Comparison of ENCODE assay signal across 23 cellular contexts in genomic region chr14:50290306-50290705, GRCh38.
"Had no signal": no experiment of that assay in that cellular context is flagged by ENCODE, and none has a peak within 500 bp of the region (broad histone marks: within the 10 kb centered on the region; RNA-seq: fewer than 3 reads in every experiment).

No MANE protein-coding gene starts in this region.

- H3K4me1 Mint-ChIP-seq: endodermal cell; mesothelial cell of epicardium; naive B cell; naive thymus-derived CD8-positive, alpha-beta T cell had no signal

- H3K9me3 Mint-ChIP-seq: effector memory CD8-positive, alpha-beta T cell; endodermal cell; naive thymus-derived CD8-positive, alpha-beta T cell had no signal

- ATAC-seq: effector memory CD8-positive, alpha-beta T cell; esophagus mucosa; gastrocnemius medialis; heart right ventricle; left cardiac atrium; left lung; left ventricle myocardium superior; lower lobe of right lung; mucosa of descending colon; naive thymus-derived CD8-positive, alpha-beta T cell had no signal

- H3K27me3 Mint-ChIP-seq: effector memory CD8-positive, alpha-beta T cell; naive B cell; naive thymus-derived CD8-positive, alpha-beta T cell had no signal

- DNase-seq: dermis blood vessel endothelial cell; effector CD8-positive, alpha-beta T cell; effector memory CD8-positive, alpha-beta T cell; endodermal cell; erythroblast; esophagus squamous epithelium; foreskin fibroblast; foreskin melanocyte; gastrocnemius medialis; glutamatergic neuron; head of caudate nucleus; heart right ventricle; hippocampal formation; left cardiac atrium; left lung; left ventricle myocardium superior; lower lobe of right lung; mesenchymal stem cell; mucosa of descending colon; naive B cell; naive thymus-derived CD8-positive, alpha-beta T cell had no signal

- H3K27ac Mint-ChIP-seq: effector memory CD8-positive, alpha-beta T cell; endodermal cell; mesothelial cell of epicardium; naive B cell; naive thymus-derived CD8-positive, alpha-beta T cell had no signal

- H3K36me3 Mint-ChIP-seq: naive B cell had no signal

- H3K4me3 Mint-ChIP-seq: effector memory CD8-positive, alpha-beta T cell; endodermal cell; mesothelial cell of epicardium; naive thymus-derived CD8-positive, alpha-beta T cell had no signal
